In the genomic region with DNA sequence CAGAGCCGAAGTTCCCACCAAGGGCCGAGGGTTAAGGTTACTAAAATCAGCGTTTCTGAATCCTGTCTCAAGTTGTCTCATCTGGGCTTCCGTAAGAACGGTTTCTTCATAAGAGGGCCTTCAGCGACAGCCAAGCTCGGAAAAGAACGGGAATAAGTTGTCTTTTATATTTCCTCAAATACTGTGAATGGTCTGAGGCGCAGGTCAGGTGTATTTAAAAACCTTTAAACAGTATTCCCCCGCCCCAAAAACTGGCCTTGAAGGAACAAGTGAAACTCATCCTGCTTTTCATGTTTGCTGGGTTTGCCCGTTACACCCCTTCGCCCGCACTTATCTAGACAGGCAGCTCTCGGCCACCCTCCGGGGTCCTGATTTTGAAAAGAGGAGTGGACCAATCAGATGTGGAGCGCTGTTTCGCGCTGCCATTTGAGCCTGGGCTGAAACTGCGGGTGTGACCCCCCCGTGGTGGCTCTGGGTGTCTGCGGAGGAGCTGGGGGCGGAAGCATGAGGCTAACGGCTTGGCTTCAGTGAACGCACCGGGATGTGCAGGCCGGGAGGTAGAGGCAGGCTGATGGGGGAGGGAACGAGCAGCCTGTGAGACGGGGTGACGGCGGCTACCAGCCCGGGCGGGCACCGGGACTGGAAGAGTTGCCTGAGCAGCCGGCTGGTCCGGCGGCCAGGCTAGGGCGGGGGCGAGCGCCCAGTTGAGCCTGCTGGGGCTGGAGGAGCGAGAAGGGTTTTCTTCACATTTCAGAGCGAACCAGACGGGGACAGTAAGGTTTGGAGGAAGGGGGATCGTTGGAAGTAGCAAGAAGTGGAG, we compare ENCODE assay signal across 8 cellular contexts. TPM values are rescaled to one million over a fixed set of nuclear protein-coding genes. Genes with fewer than 3 reads are reported as not detected.
DNase-seq lines count a peak whose midpoint lies in the region; ATAC-seq and TF ChIP-seq lines count a peak whose summit lies in the region.
"Not testable (repeated sequence)": the region's sequence is repeated elsewhere in the genome, so short reads cannot be mapped to it uniquely, and the experiment has no call there.

ARHGAP11A (plus strand) TSS at position 454 of the 820 bp plus-strand sequence. CDS start 708 bp downstream, outside the sequence.

- peak within 1 kb of the TSS; percentile 59 for H3K27ac ChIP-seq in CD4-positive, alpha-beta memory T cell (ENCODE audit: low read depth, low read length)
- H3K27ac ChIP-seq in adrenal gland: peak within 1 kb of the TSS; percentile 58 to 90 (median 72)

- POLR2A ChIA-PET in CD4-positive, alpha-beta memory T cell (lab: Charles Lee; ENCODE audit: partially characterized antibody): not testable (repeated sequence)

- ATAC-seq in GM19468 (IDR thresholded peaks at IDR 0.05; ENCODE audit: extremely low read depth, unreplicated experiment): peak; percentile 16
- peak; percentile 75 for ATAC-seq in HG03439 (IDR thresholded peaks at IDR 0.05; ENCODE audit: unreplicated experiment)
- peak; percentile 90 for ATAC-seq in T-helper 17 cell

- not testable (repeated sequence) for H3K27me3 Mint-ChIP-seq in CD4-positive, alpha-beta memory T cell; T-helper 17 cell; nephron (ENCODE audit: low read depth)

- H3K27me3 ChIP-seq in CD4-positive, alpha-beta memory T cell (ENCODE audit: insufficient read depth, low read length); adrenal gland: not testable (repeated sequence)

- CTCF ChIA-PET in CD4-positive, alpha-beta memory T cell (lab: Charles Lee; ENCODE audit: partially characterized antibody): not testable (repeated sequence)

- 0 to 1% (median 0%) methylated on average over 11 to 33 of the region's 43 CpGs for WGBS in adrenal gland, 4 donors

- not testable (repeated sequence) for H3K9me3 Mint-ChIP-seq in CD4-positive, alpha-beta memory T cell; nephron

- not testable (repeated sequence) for H3K36me3 ChIP-seq in CD4-positive, alpha-beta memory T cell (ENCODE audit: insufficient read depth, low read length); adrenal gland (replicated peaks in 1 of 2)

- peak within 1 kb of the TSS; percentile 65 to 66 for H3K4me3 ChIP-seq in CD4-positive, alpha-beta memory T cell (ENCODE audit: low read length in 2 of 2)
- H3K4me3 ChIP-seq in adrenal gland: peak within 1 kb of the TSS in 2 of 4 donors; percentile 49 to 65

- H3K4me3 Mint-ChIP-seq in CD4-positive, alpha-beta memory T cell: peak within 1 kb of the TSS; percentile 93 to 100 (median 94)
- H3K4me3 Mint-ChIP-seq in T-helper 17 cell (peak within 1 kb of the TSS; percentile 99), nephron (peak within 1 kb of the TSS; percentile 96 to 99 (median 99))

- not testable (repeated sequence) for H3K9me3 ChIP-seq in CD4-positive, alpha-beta memory T cell (ENCODE audit: control insufficient read depth in 1 of 2, low read length in 2 of 2); T-helper 17 cell (ENCODE audit: control insufficient read depth, low read length, poor library complexity, severe bottlenecking); adrenal gland (replicated peaks in 1 of 3)

- H3K36me3 Mint-ChIP-seq in CD4-positive, alpha-beta memory T cell: peaks cover 0 to 13% of the 10 kb centered on the region in 2 donors
- H3K36me3 Mint-ChIP-seq in T-helper 17 cell (ENCODE audit: low read depth); nephron (ENCODE audit: low read depth): not testable (repeated sequence)

- peak; percentile 88 to 91 (median 89) for DNase-seq in CD4-positive, alpha-beta memory T cell
- peak; percentile 57 to 75 (median 73) for DNase-seq in T-helper 17 cell
- DNase-seq in adrenal gland: peak; percentile 75 to 88 (median 80)
- DNase-seq in glomerular endothelial cell (ENCODE audit: extremely low read depth, low read depth, low spot score): peak; percentile 77
- peak; percentile 75 to 77 for DNase-seq in stimulated activated CD8-positive, alpha-beta memory T cell treated with anti-CD3 and anti-CD28 coated beads, Interleukin-2, amount 100 ng/mL, for 48 hours (ENCODE audit: low read depth in 2 of 2)

- peaks cover 10 to 28% (median 23%) of the 10 kb centered on the region in 4 donors for H3K4me1 Mint-ChIP-seq in CD4-positive, alpha-beta memory T cell
- H3K4me1 Mint-ChIP-seq in T-helper 17 cell (peaks cover 15% of the 10 kb centered on the region), nephron (peaks cover 26% of the 10 kb centered on the region)

- peak within 1 kb of the TSS; percentile 90 to 97 (median 92) for H3K27ac Mint-ChIP-seq in CD4-positive, alpha-beta memory T cell
- peak within 1 kb of the TSS; percentile 93 for H3K27ac Mint-ChIP-seq in T-helper 17 cell
- H3K27ac Mint-ChIP-seq in nephron: peak within 1 kb of the TSS; percentile 99 to 100 (median 99)

- TF ChIP-seq POLR2A in adrenal gland (IDR thresholded peaks at IDR 0.05): peak in 1 of 2 donors; percentile 34

- H3K4me1 ChIP-seq in CD4-positive, alpha-beta memory T cell (ENCODE audit: insufficient read depth, low read length); adrenal gland (replicated peaks in 1 of 2): not testable (repeated sequence)

- TF ChIP-seq CTCF in adrenal gland (IDR thresholded peaks at IDR 0.05); nephron (IDR thresholded peaks at IDR 0.05; ENCODE audit: unreplicated experiment in 3 of 3): not testable (repeated sequence)

- intact Hi-C loops in CD4-positive, alpha-beta memory T cell (cut with micrococcal nuclease); adrenal gland (cut with DNase I): not testable (repeated sequence)

RNA-seq across cellular contexts. Expression of gene ARHGAP11A, which starts in this region (rescaled TPM):
- 1 to 10 TPM; 7.3 to 8.8 TPM for total RNA-seq in CD4-positive, alpha-beta memory T cell
- 1 to 10 TPM; 2.5 to 5.6 TPM for polyA plus RNA-seq in CD4-positive, alpha-beta memory T cell
- 10 to 100 TPM in 1 of 2 donors, 1 to 10 TPM in 1; 7.6 to 13.0 TPM for total RNA-seq in T-helper 17 cell
- 1 to 10 TPM in 7 of 8 donors, under 1 TPM in 1; 0.36 to 7.1 (median 2.2) TPM for total RNA-seq in adrenal gland
- polyA plus RNA-seq in adrenal gland: 1 to 10 TPM in 2 of 3 donors, under 1 TPM in 1; 0.57 to 4.5 (median 3.5) TPM
- total RNA-seq in glomerular endothelial cell: 7.7 and 8.2 TPM in 2 replicates

Comparison
In these comparisons a context has a peak if more than half of its experiments do, and no peak if none do; other contexts are left out.
1. ATAC-seq: peak in every context shown above with its lines; median percentile 90 in T-helper 17 cell; 75 in HG03439; 16 in GM19468.